Comparison of ENCODE assay signal across 10 cellular contexts in the genomic region with DNA sequence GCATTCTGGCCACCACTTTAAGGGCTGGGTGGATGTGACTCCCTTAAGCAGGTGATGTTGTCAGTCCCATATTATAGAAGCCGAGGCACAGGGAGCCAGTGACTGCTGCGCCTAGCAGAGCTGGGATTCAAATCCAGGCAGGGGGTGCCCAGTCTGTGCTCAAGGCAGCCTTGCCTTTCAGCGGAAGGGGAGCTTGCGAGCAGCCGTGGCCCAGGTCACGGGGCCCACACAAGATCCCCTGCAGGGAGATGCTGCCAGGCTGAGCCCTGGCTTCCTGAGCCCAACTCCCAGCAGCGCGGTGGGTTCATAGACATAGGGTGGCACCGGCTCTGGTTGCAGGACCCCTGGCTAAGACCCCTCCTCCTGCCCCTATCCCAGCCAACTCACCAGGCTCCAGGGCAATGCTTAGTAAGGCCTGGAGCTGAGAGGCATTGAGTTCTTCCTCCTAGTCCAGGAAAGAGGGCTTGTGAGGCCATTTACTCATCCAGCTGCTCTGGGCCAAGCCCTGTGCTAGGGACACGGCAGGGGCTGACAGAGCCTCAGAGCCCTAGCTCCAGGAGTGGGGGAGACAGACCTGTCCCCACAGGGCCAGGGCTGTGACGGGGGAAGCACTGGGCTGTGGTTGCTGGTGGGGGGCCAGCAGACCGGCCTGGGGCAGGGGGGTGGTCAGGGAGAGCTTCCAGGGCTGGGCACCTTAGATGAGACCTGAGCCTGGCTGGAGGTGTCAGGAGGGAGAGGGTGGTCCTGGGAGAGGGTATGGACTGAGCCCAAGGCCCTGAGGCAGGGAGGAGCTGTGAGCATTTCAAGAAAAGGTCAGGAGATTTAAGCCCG. TPM values are rescaled to one million over a fixed set of nuclear protein-coding genes. Genes with fewer than 3 reads are reported as not detected.
A peak's percentile ranks its signal among the peaks of the same experiment; 100 is the strongest.
DNase-seq lines count a peak whose midpoint lies in the region; ATAC-seq and FAIRE-seq lines count a peak whose summit lies in the region.
"Had no signal": no experiment of that assay in that cellular context is flagged by ENCODE, and none has a peak within 500 bp of the region (broad histone marks: within the 10 kb centered on the region; RNA-seq: fewer than 3 reads in every experiment).

No MANE protein-coding gene starts in this region.

- 34 to 43% (median 43%) methylated on average over 13 of the region's 13 CpGs for WGBS in small intestine, 3 donors

- FAIRE-seq in small intestine (lab: Jason Lieb, UNC) = no peak

- peak overlapping the region; percentile 68 to 93 for H3K27ac ChIP-seq in small intestine (ENCODE audit: low read depth in 1 of 2, low read length in 1 of 2)

- DNase-seq in GF-D8 (lab: John Stamatoyannopoulos, UW) (peak; percentile 56), Kasumi-1 (lab: John Stamatoyannopoulos, UW) (peak; percentile 28 to 31), left ventricle myocardium superior (no peak), small intestine (peak; percentile 54), activated gamma-delta T cell (lab: John Stamatoyannopoulos, UW) (no peak), RKO (ENCODE audit: low spot score) (no peak)
- DNase-seq in activated T-cell treated with anti-CD3 and anti-CD28 coated beads, Interleukin-2, amount 50 U/mL, for 48 hours = peak; percentile 44 to 55

- no peaks in the 10 kb centered on the region for H3K9me3 ChIP-seq in small intestine (ENCODE audit: control insufficient read depth, low read depth)

- peak overlapping the region; percentile 30 to 37 for H3K4me3 ChIP-seq in small intestine (ENCODE audit: low read depth in 1 of 2, low read length in 2 of 2)

- peaks cover 0 to 4% of the 10 kb centered on the region in 2 donors for H3K4me1 ChIP-seq in small intestine (ENCODE audit: control insufficient read depth in 2 of 2, insufficient read depth in 1 of 2, low read depth in 1 of 2, low read length in 1 of 2)

- H3K27me3 ChIP-seq in small intestine (ENCODE audit: control insufficient read depth in 2 of 2, insufficient read depth in 2 of 2, low read length in 2 of 2) = no peaks in the 10 kb centered on the region

- ATAC-seq in left ventricle myocardium superior (peak; percentile 3), GM19452 (IDR thresholded peaks at IDR 0.05; ENCODE audit: unreplicated experiment) (no peak)

- H3K36me3 ChIP-seq in small intestine (ENCODE audit: control insufficient read depth in 2 of 2, insufficient read depth in 2 of 2, low read length in 2 of 2) = peaks cover 3 to 6% of the 10 kb centered on the region in 2 donors

- intact Hi-C loops in left ventricle myocardium superior (cut with micrococcal nuclease) = no loop called here

RNA-seq across cellular contexts. Expression of a gene that starts 9.6 kb away (rescaled TPM):
- total RNA-seq in left ventricle myocardium superior = not detected
- 10 to 100 TPM in 1 of 3 donors, 1 to 10 TPM in 2; 2.4 to 26.1 (median 2.7) TPM for polyA plus RNA-seq in small intestine
- total RNA-seq: SK-MEL-5 had no signal

RNA-seq across cellular contexts. Expression of a gene that starts 38.7 kb away (rescaled TPM):
- total RNA-seq in left ventricle myocardium superior = not detected
- polyA plus RNA-seq in small intestine = 1 to 10 TPM in 1 of 3 donors, not detected in 2; 1.1 TPM
- total RNA-seq: pulmonary artery endothelial cell, SK-MEL-5 had no signal

RNA-seq across cellular contexts. Expression of a gene that starts 54.4 kb away (rescaled TPM):
- total RNA-seq in left ventricle myocardium superior = not detected
- polyA plus RNA-seq in small intestine = 1 to 10 TPM in 2 of 3 donors, not detected in 1; 2.0 to 5.4 TPM
- total RNA-seq: pulmonary artery endothelial cell, SK-MEL-5 had no signal

Comparison
In these comparisons a context has a peak if more than half of its experiments do, and no peak if none do; other contexts are left out.
1. DNase-seq: peak in GF-D8 (single experiment), Kasumi-1 (2 of 2), activated T-cell treated with anti-CD3 and anti-CD28 coated beads, Interleukin-2, amount 50 U/mL, for 48 hours (2 of 2) and small intestine (single experiment); none in left ventricle myocardium superior (single experiment), activated gamma-delta T cell (single experiment) and RKO (single experiment).